In the genomic region with DNA sequence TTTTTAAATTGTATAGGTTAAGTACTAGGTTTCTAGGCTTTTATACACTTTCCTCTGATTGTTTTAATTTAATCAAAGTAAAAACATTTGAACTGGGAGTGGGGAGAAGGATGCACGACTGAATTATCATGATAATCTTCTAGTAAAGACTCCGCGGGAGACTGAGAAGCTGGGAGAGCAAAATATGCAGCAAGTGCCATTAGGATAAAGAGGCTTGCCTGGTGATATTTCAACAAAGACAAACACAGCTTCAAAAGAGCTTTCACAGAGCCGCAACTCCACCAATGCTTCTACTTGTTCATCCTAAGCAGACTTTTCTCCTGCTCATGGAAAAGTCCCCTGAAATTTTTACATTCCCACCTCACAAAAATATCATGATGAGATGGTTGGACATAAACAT, we compare ENCODE assay signal across 30 cellular contexts.
DNase-seq lines count a peak whose midpoint lies in the region; ATAC-seq and TF ChIP-seq lines count a peak whose summit lies in the region.
"Had no signal": no experiment of that assay in that cellular context is flagged by ENCODE, and none has a peak within 500 bp of the region (broad histone marks: within the 10 kb centered on the region; RNA-seq: fewer than 3 reads in every experiment).

No MANE protein-coding gene starts in this region.

- H3K79me1 ChIP-seq in H9 (ENCODE audit: insufficient read depth, low read depth, low read length, poor library complexity, severe bottlenecking) = no peaks in the 10 kb centered on the region

- no peak overlapping the region for H2BK20ac ChIP-seq in H9 (ENCODE audit: low read depth, low read length, poor library complexity, severe bottlenecking)

- peaks cover 0 to 3% of the 10 kb centered on the region in 2 experiments; a peak in 1 of 5 replicates for H3K9me3 Mint-ChIP-seq in H9
- no peaks in the 10 kb centered on the region for H3K9me3 Mint-ChIP-seq in activated CD4-positive, alpha-beta T cell treated with anti-CD3 and anti-CD28 coated beads, Interleukin-2, amount 10 ng/mL, durations not matched to agents 24 days and 14 days
- H3K9me3 Mint-ChIP-seq: CD8-positive, alpha-beta T cell had no signal

- TF ChIP-seq CTCF in H9 (conservative IDR thresholded peaks at IDR 0.05) (no peak), coronary artery (IDR thresholded peaks at IDR 0.05) (no peak), osteoblast (IDR thresholded peaks at IDR 0.05; ENCODE audit: extremely low read depth, low read depth, low read length) (no peak), uterus (IDR thresholded peaks at IDR 0.05) (no peak)

- H3K14ac ChIP-seq in H9 (ENCODE audit: insufficient read depth, low read length) = no peak overlapping the region

- H3K4me1 Mint-ChIP-seq in H9 = peaks cover 27 to 31% of the 10 kb centered on the region in 2 experiments
- H3K4me1 Mint-ChIP-seq in activated CD4-positive, alpha-beta T cell treated with anti-CD3 and anti-CD28 coated beads, Interleukin-2, amount 10 ng/mL, durations not matched to agents 24 days and 14 days = no peaks in the 10 kb centered on the region
- H3K4me1 Mint-ChIP-seq: immature natural killer cell had no signal

- H3K18ac ChIP-seq in H9 (ENCODE audit: insufficient read length, low read depth, low read length) = no peak overlapping the region

- DNase-seq in H9 (no peak), coronary artery (ENCODE audit: low spot score) (no peak), osteoblast (ENCODE audit: insufficient read length, low spot score, missing footprints) (no peak), NCI-H146 treated with DMSO at 0.1 percent for 48 hours (lab: John Stamatoyannopoulos, UW; ENCODE audit: unreplicated experiment) (no peak), uterus (no peak)
- no peak for DNase-seq in activated CD4-positive, alpha-beta T cell treated with anti-CD3 and anti-CD28 coated beads, Interleukin-2, amount 10 ng/mL, durations not matched to agents 24 days and 14 days
- DNase-seq: activated CD4-positive, CD25-positive, alpha-beta regulatory T cell treated with anti-CD3 and anti-CD28 coated beads, Interleukin-2, amount 50 U/mL, for 72 hours; activated CD8-positive, alpha-beta T cell treated with anti-CD3 and anti-CD28 coated beads, Interleukin-2, amount 10 ng/mL, durations not matched to agents 7 days and 5 days; activated gamma-delta T cell treated with Interleukin-2 at 50 U/mL for 16 hours; activated T-cell treated with anti-CD3 and anti-CD28 coated beads, Interleukin-2, amount 50 U/mL, for 1 hour; adrenal gland; AML-193; CD8-positive, alpha-beta T cell; DMS 273 treated with DMSO at 0.1 percent for 48 hours; immature natural killer cell; midbrain; NCI-H524; nephron progenitor cell; stimulated activated CD8-positive, alpha-beta memory T cell treated with anti-CD3 and anti-CD28 coated beads, Interleukin-4, amount 100 ng/mL, for 48 hours; stomach; T-helper 1 cell; upper lobe of right lung had no signal

- H3K4me3 ChIP-seq in coronary artery (peak overlapping the region; percentile 55), iPS-18a (ENCODE audit: low read length) (peak overlapping the region; percentile 30), osteoblast (ENCODE audit: insufficient read depth, low read length) (no peak overlapping the region), uterus (no peak overlapping the region)
- H3K4me3 ChIP-seq: adrenal gland, K562, MG63, prostate gland, SJSA1, upper lobe of right lung had no signal

- H3K27ac Mint-ChIP-seq in H9 = peak overlapping the region in 1 of 3 experiments; percentile 2; a peak in 1 of 7 replicates
- no peak overlapping the region for H3K27ac Mint-ChIP-seq in activated CD4-positive, alpha-beta T cell treated with anti-CD3 and anti-CD28 coated beads, Interleukin-2, amount 10 ng/mL, durations not matched to agents 24 days and 14 days
- H3K27ac Mint-ChIP-seq: activated CD8-positive, alpha-beta T cell treated with anti-CD3 and anti-CD28 coated beads, Interleukin-2, amount 10 ng/mL, durations not matched to agents 7 days and 5 days; CD8-positive, alpha-beta T cell; immature natural killer cell had no signal

- H3T11ph ChIP-seq in H9 (ENCODE audit: low read length) = no peak overlapping the region

- no peak overlapping the region for H4K91ac ChIP-seq in H9 (ENCODE audit: insufficient read length, low read depth, low read length)

- H2BK5ac ChIP-seq in H9 (ENCODE audit: insufficient read length, low read length) = no peak overlapping the region

- no peak overlapping the region for H2AK5ac ChIP-seq in H9 (ENCODE audit: insufficient read length, low read length)

- no peaks in the 10 kb centered on the region for H3K23me2 ChIP-seq in H9 (ENCODE audit: insufficient read length, low read depth, low read length, poor library complexity, severe bottlenecking)

- intact Hi-C loops in uterus (cut with DNase I; ENCODE audit: low total_unique reads) = no loop called here
- intact Hi-C loops in activated CD4-positive, alpha-beta T cell treated with anti-CD3 and anti-CD28 coated beads, Interleukin-2, amount 10 ng/mL, durations not matched to agents 24 days and 14 days (cut with micrococcal nuclease) = no loop called here

- H3K23ac ChIP-seq in H9 (ENCODE audit: insufficient read length, low read depth, low read length) = no peak overlapping the region

- peaks cover 61% of the 10 kb centered on the region for H3K27me3 Mint-ChIP-seq in H9 (ENCODE audit: low read depth)
- no peaks in the 10 kb centered on the region for H3K27me3 Mint-ChIP-seq in activated CD4-positive, alpha-beta T cell treated with anti-CD3 and anti-CD28 coated beads, Interleukin-2, amount 10 ng/mL, durations not matched to agents 24 days and 14 days

- TF ChIP-seq POLR2A in uterus (IDR thresholded peaks at IDR 0.05) = no peak

- no peak overlapping the region for H2BK120ac ChIP-seq in H9 (ENCODE audit: low read depth, low read length, poor library complexity, severe bottlenecking)

- H3K36me3 ChIP-seq in iPS-18a (ENCODE audit: control insufficient read depth, low read depth, low read length) = no peaks in the 10 kb centered on the region
- H3K36me3 ChIP-seq in osteoblast (ENCODE audit: insufficient read depth, low read length) = no peaks in the 10 kb centered on the region
- H3K36me3 ChIP-seq in uterus = no peaks in the 10 kb centered on the region
- H3K36me3 ChIP-seq: adrenal gland, breast epithelium, MG63, prostate gland, SJSA1, stomach, upper lobe of right lung had no signal

- H3K56ac ChIP-seq in H9 (ENCODE audit: insufficient read length, low read depth, low read length) = no peak overlapping the region

- peaks cover 0 to 2% (median 2%) of the 10 kb centered on the region in 3 experiments; a peak in 4 of 7 replicates for H3K36me3 Mint-ChIP-seq in H9 (ENCODE audit: insufficient read depth in 1 of 3, low read depth in 3 of 3)
- no peaks in the 10 kb centered on the region for H3K36me3 Mint-ChIP-seq in activated CD4-positive, alpha-beta T cell treated with anti-CD3 and anti-CD28 coated beads, Interleukin-2, amount 10 ng/mL, durations not matched to agents 24 days and 14 days (ENCODE audit: low read depth)
- H3K36me3 Mint-ChIP-seq: CD8-positive, alpha-beta T cell had no signal

- H4K5ac ChIP-seq in H9 (ENCODE audit: insufficient read length, low read depth, low read length) = no peak overlapping the region

- H3K4me1 ChIP-seq in H9 (ENCODE audit: insufficient read depth, low read length) (peaks cover 3% of the 10 kb centered on the region; the same call in 1 of the 2 replicates), iPS-18a (ENCODE audit: control insufficient read depth, low read depth, low read length) (peaks cover 13% of the 10 kb centered on the region), osteoblast (ENCODE audit: insufficient read depth, low read length) (peaks cover 9% of the 10 kb centered on the region), uterus (no peaks in the 10 kb centered on the region)
- H3K4me1 ChIP-seq: adrenal gland, breast epithelium, prostate gland, SJSA1, upper lobe of right lung had no signal

- H2AFZ ChIP-seq in H9 (ENCODE audit: low read length) (no peak overlapping the region), osteoblast (ENCODE audit: low read length) (peak overlapping the region; percentile 54)

- H3K4me2 ChIP-seq in H9 (ENCODE audit: insufficient read depth, insufficient read length, low read length) (peak overlapping the region; percentile 8), osteoblast (ENCODE audit: insufficient read depth, low read length) (peak overlapping the region; percentile 30)

- H3K79me2 ChIP-seq in H9 (ENCODE audit: insufficient read depth, low read length) (no peaks in the 10 kb centered on the region), osteoblast (ENCODE audit: insufficient read depth, low read length) (no peaks in the 10 kb centered on the region)

- H3K9me3 ChIP-seq in H9 (ENCODE audit: control insufficient read depth, low read depth, low read length) = no peaks in the 10 kb centered on the region
- H3K9me3 ChIP-seq in iPS-18a (ENCODE audit: control insufficient read depth, low read depth, low read length) = no peaks in the 10 kb centered on the region
- H3K9me3 ChIP-seq in osteoblast (ENCODE audit: low read depth, low read length) = no peaks in the 10 kb centered on the region
- H3K9me3 ChIP-seq in uterus = no peaks in the 10 kb centered on the region
- H3K9me3 ChIP-seq: adrenal gland, breast epithelium, MG63, prostate gland, SJSA1, stomach, upper lobe of right lung had no signal

- WGBS in H9 (ENCODE audit: extremely low coverage, insufficient read length, low lambda C conversion rate) = no CpG with 5 or more reads among the region's 4 CpGs

- no peak overlapping the region for H2BK15ac ChIP-seq in H9 (ENCODE audit: low read depth, low read length)

- no peak overlapping the region for H3K27ac ChIP-seq in H9 (ENCODE audit: insufficient read length, low read depth, low read length)
- peak overlapping the region in 1 of 2 donors; percentile 3 for H3K27ac ChIP-seq in coronary artery
- H3K27ac ChIP-seq in iPS-18a (ENCODE audit: low read length) = no peak overlapping the region
- H3K27ac ChIP-seq in osteoblast (ENCODE audit: low read depth, low read length) = no peak overlapping the region
- H3K27ac ChIP-seq in uterus = no peak overlapping the region
- H3K27ac ChIP-seq: adrenal gland, prostate gland, SJSA1, upper lobe of right lung had no signal

- no peak overlapping the region for H2BK12ac ChIP-seq in H9 (ENCODE audit: insufficient read length, low read depth, low read length)

- peaks cover 16% of the 10 kb centered on the region for H3K27me3 ChIP-seq in H9 (ENCODE audit: insufficient read depth, low read length)
- H3K27me3 ChIP-seq in iPS-18a (ENCODE audit: control insufficient read depth, insufficient read depth, low read length) = peaks cover 70% of the 10 kb centered on the region
- peaks cover 1% of the 10 kb centered on the region for H3K27me3 ChIP-seq in osteoblast (ENCODE audit: insufficient read depth, low read length)
- no peaks in the 10 kb centered on the region for H3K27me3 ChIP-seq in uterus
- H3K27me3 ChIP-seq: adrenal gland, breast epithelium, MG63, SJSA1, stomach, upper lobe of right lung had no signal

- no peak overlapping the region for H3K4ac ChIP-seq in H9 (ENCODE audit: low read depth, low read length)

- H4K20me1 ChIP-seq in H9 (ENCODE audit: control insufficient read depth, insufficient read depth, insufficient read length) = no peaks in the 10 kb centered on the region
- no peaks in the 10 kb centered on the region for H4K20me1 ChIP-seq in osteoblast (ENCODE audit: insufficient read depth, low read length)

- H4K8ac ChIP-seq in H9 (replicated peaks; ENCODE audit: insufficient read length, low read depth, low read length) = no peak overlapping the region

- H3K4me3 Mint-ChIP-seq in H9 = peak overlapping the region; percentile 16 to 44; a peak in 3 of 5 replicates
- no peak overlapping the region for H3K4me3 Mint-ChIP-seq in activated CD4-positive, alpha-beta T cell treated with anti-CD3 and anti-CD28 coated beads, Interleukin-2, amount 10 ng/mL, durations not matched to agents 24 days and 14 days
- H3K4me3 Mint-ChIP-seq: activated CD8-positive, alpha-beta T cell treated with anti-CD3 and anti-CD28 coated beads, Interleukin-2, amount 10 ng/mL, durations not matched to agents 7 days and 5 days; CD8-positive, alpha-beta T cell; immature natural killer cell; nephron progenitor cell had no signal

- no peak overlapping the region for H3K9ac ChIP-seq in H9 (ENCODE audit: extremely low read depth, insufficient read length, low read length)
- H3K9ac ChIP-seq in iPS-18a (ENCODE audit: low read length) = no peak overlapping the region

- ATAC-seq in HG03457 (IDR thresholded peaks at IDR 0.05; ENCODE audit: unreplicated experiment) = no peak
- ATAC-seq: activated CD8-positive, alpha-beta T cell treated with anti-CD3 and anti-CD28 coated beads, Interleukin-2, amount 10 ng/mL, durations not matched to agents 7 days and 5 days; CD8-positive, alpha-beta T cell; K562; left lobe of liver; upper lobe of right lung had no signal

Comparison
In these comparisons a context has a peak if more than half of its experiments do, and no peak if none do; other contexts are left out.
1. H3K4me3 ChIP-seq: peak in coronary artery (single experiment) and iPS-18a (single experiment); none in osteoblast (single experiment) and uterus (0 of 2).